In the genomic region with DNA sequence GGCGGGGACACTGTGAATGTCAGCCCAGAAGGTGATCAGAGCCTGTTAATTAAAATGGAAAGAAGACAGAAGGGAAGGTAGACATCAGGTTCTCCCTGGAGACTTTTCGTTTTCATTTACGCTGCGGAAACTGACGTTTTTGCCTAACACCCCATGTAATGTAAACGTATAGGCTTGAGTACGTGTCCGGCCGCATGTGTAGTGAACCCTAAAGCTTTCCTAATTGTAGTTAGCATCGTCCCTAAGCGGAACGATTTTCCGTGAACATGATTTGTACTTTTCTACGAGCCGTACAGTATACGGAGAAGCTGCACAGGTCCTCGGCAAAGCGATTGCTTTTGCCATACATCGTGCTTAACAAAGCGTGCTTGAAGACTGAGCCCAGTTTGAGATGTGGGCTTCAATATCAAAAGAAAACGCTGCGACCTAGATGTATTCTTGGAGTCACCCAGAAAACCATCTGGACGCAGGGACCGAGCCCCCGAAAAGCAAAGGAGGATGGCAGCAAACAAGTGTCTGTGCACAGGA, we compare ENCODE assay signal across 8 cellular contexts. TPM values are rescaled to one million over a fixed set of nuclear protein-coding genes. Genes with fewer than 3 reads are reported as not detected.
DNase-seq lines count a peak whose midpoint lies in the region; ATAC-seq, FAIRE-seq and TF ChIP-seq lines count a peak whose summit lies in the region.

No MANE protein-coding gene starts in this region.

- peak overlapping the region; percentile 69 to 92 (median 82) for H3K4me3 ChIP-seq in heart left ventricle
- peak overlapping the region; percentile 73 for H3K4me3 ChIP-seq in mucosa of stomach (ENCODE audit: low read length)

- POLR2A ChIA-PET in MCF 10A (lab: Yijun Ruan, JAX) = interaction anchor here (0.6 to 1.3 kb wide), 3 partner anchors 9 to 13 kb away, joined by 3 to 5 read pairs (median 3); no protein-coding TSS in a partner anchor

- H3K36me3 Mint-ChIP-seq in MCF 10A (ENCODE audit: insufficient read depth, unreplicated experiment) = peaks cover 20% of the 10 kb centered on the region

- H3K4me3 Mint-ChIP-seq in MCF 10A (ENCODE audit: unreplicated experiment) = peak overlapping the region; percentile 94

- TF ChIP-seq CTCF in heart left ventricle (IDR thresholded peaks at IDR 0.05) (no peak), MCF 10A (IDR thresholded peaks at IDR 0.05; ENCODE audit: unreplicated experiment) (no peak)

- H3K27me3 ChIP-seq in heart left ventricle (no peaks in the 10 kb centered on the region), mucosa of stomach (ENCODE audit: control insufficient read depth, insufficient read depth, low read length) (no peaks in the 10 kb centered on the region)

- peaks cover 0 to 54% (median 31%) of the 10 kb centered on the region in 12 donors for H3K4me1 ChIP-seq in heart left ventricle
- H3K4me1 ChIP-seq in mucosa of stomach (ENCODE audit: control insufficient read depth, insufficient read depth, low read length) = peaks cover 6% of the 10 kb centered on the region

- H3K4me1 Mint-ChIP-seq in MCF 10A (ENCODE audit: insufficient read depth, unreplicated experiment) = peaks cover 17% of the 10 kb centered on the region

- peak overlapping the region; percentile 74 for H3K9ac ChIP-seq in mucosa of stomach (ENCODE audit: low read length)

- no peak for DNase-seq in heart left ventricle
- no peak for DNase-seq in left cardiac atrium
- DNase-seq in MCF 10A (ENCODE audit: unreplicated experiment) = no peak
- DNase-seq in stimulated activated CD4-positive, alpha-beta T cell treated with anti-CD3 and anti-CD28 coated beads, Interleukin-4, amount 100 ng/mL, for 24 hours = no peak
- no peak for DNase-seq in COLO668 (lab: John Stamatoyannopoulos, UW; ENCODE audit: unreplicated experiment)
- DNase-seq in HTR-8/SVneo (ENCODE audit: insufficient read length, low spot score) = no peak

- H3K9me3 ChIP-seq in heart left ventricle (no peaks in the 10 kb centered on the region), mucosa of stomach (ENCODE audit: control insufficient read depth, low read length) (no peaks in the 10 kb centered on the region)

- peak overlapping the region; percentile 62 to 99 (median 95) for H3K27ac ChIP-seq in heart left ventricle

- WGBS in heart left ventricle, 4 donors = 0% methylated on average over 25 of the region's 25 CpGs

- ATAC-seq in heart left ventricle (no peak), left cardiac atrium (no peak), HG03521 (IDR thresholded peaks at IDR 0.05; ENCODE audit: unreplicated experiment) (peak; percentile 10)

- H3K36me3 ChIP-seq in heart left ventricle = peaks cover 0 to 16% (median 0%) of the 10 kb centered on the region in 9 donors
- H3K36me3 ChIP-seq in mucosa of stomach (ENCODE audit: control insufficient read depth, insufficient read depth, low read length) = no peaks in the 10 kb centered on the region

- TF ChIP-seq POLR2A in heart left ventricle (IDR thresholded peaks at IDR 0.05) = no peak

- CTCF ChIA-PET in MCF 10A (lab: Yijun Ruan, JAX) = no interaction called here

- peak overlapping the region; percentile 93 for H3K27ac Mint-ChIP-seq in MCF 10A (ENCODE audit: low read depth, unreplicated experiment)

- intact Hi-C loops in heart left ventricle (cut with DNase I) (no loop called here), left cardiac atrium (cut with DNase I) (no loop called here), MCF 10A (cut with micrococcal nuclease) (no loop called here)

- H3K27me3 Mint-ChIP-seq in MCF 10A (ENCODE audit: insufficient read depth, unreplicated experiment) = no peaks in the 10 kb centered on the region

- no peaks in the 10 kb centered on the region for H3K9me3 Mint-ChIP-seq in MCF 10A (ENCODE audit: unreplicated experiment)

- BruUV-seq in MCF 10A (replicated peaks; lab: Mats Ljungman, UMichigan) = TSS peak; percentile 75

- no peak for FAIRE-seq in HTR-8/SVneo (lab: Jason Lieb, UNC)

RNA-seq across cellular contexts. Expression of a gene that starts 0.3 kb away (rescaled TPM):
- total RNA-seq in heart left ventricle = 100 to 1,000 TPM in 5 of 9 donors, 10 to 100 TPM in 4; 65.0 to 139 (median 110) TPM
- polyA plus RNA-seq in heart left ventricle = 100 to 1,000 TPM in 1 of 2 donors, 10 to 100 TPM in 1; 89.7 to 114 TPM
- total RNA-seq in left cardiac atrium = 100 to 1,000 TPM in 1 of 2 donors, 10 to 100 TPM in 1; 95.3 to 114 TPM
- 33.4 and 48.3 TPM in 2 replicates for total RNA-seq in MCF 10A (2022)

RNA-seq across cellular contexts. Expression of a gene that starts 1.0 kb away (rescaled TPM):
- total RNA-seq in heart left ventricle (under 1 TPM in 6 of 9 donors, not detected in 3; 0.15 to 0.84 (median 0.47) TPM), left cardiac atrium (under 1 TPM in 1 of 2 donors, not detected in 1; 0.47 TPM), MCF 10A (2022) (0.79 and 0.91 TPM in 2 replicates)
- polyA plus RNA-seq in heart left ventricle = under 1 TPM; 0.10 to 0.38 TPM
